Comparison of ENCODE assay signal across 2 cellular contexts in genomic region chr2:109680523-109681297, GRCh38.
TF ChIP-seq lines count a peak whose summit lies in the region.

No MANE protein-coding gene starts in this region.

TF ChIP-seq in A549, 52 proteins besides CTCF, POLR2A, EP300 and RAD21 (continued from another document):
- TF ChIP-seq HOXB13 (CRISPR knock-in tag; IDR thresholded peaks at IDR 0.05; ENCODE audit: low read depth) (no peak), ZNF302 (CRISPR knock-in tag; IDR thresholded peaks at IDR 0.05) (no peak)

TF ChIP-seq in HepG2, 621 proteins besides CTCF, POLR2A, EP300 and RAD21 (continues in another document):
- TF ChIP-seq, protein P1, sequence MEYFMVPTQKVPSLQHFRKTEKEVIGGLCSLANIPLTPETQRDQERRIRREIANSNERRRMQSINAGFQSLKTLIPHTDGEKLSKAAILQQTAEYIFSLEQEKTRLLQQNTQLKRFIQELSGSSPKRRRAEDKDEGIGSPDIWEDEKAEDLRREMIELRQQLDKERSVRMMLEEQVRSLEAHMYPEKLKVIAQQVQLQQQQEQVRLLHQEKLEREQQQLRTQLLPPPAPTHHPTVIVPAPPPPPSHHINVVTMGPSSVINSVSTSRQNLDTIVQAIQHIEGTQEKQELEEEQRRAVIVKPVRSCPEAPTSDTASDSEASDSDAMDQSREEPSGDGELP (IDR thresholded peaks at IDR 0.05; ENCODE audit: borderline replicate concordance, low read depth): peak; percentile 52; the same call in 1 of the 2 replicates
- TF ChIP-seq ASH2L (IDR thresholded peaks at IDR 0.05; ENCODE audit: insufficient read length, low read depth, low read length) (peak; percentile 49), RXRB (CRISPR knock-in tag; IDR thresholded peaks at IDR 0.05; ENCODE audit: borderline replicate concordance) (0 out of 2 replicates have a peak, but pooled peaks have one; percentile 8), ZBTB3 (CRISPR knock-in tag; IDR thresholded peaks at IDR 0.05; ENCODE audit: borderline replicate concordance, low read depth) (peak; percentile 55; the same call in 1 of the 2 replicates), MIXL1 (CRISPR knock-in tag; IDR thresholded peaks at IDR 0.05) (0 out of 2 replicates have a peak, but pooled peaks have one; percentile 29), ZNF317 (CRISPR knock-in tag; IDR thresholded peaks at IDR 0.05) (peak; percentile 51; the same call in 1 of the 2 replicates), KLF13 (CRISPR knock-in tag; IDR thresholded peaks at IDR 0.05) (no peak), NFE2 (CRISPR knock-in tag; IDR thresholded peaks at IDR 0.05) (no peak), PAXIP1 (CRISPR knock-in tag; conservative IDR thresholded peaks at IDR 0.05) (peak; percentile 65; the same call in 1 of the 2 replicates), ZNF614 (CRISPR knock-in tag; IDR thresholded peaks at IDR 0.05; ENCODE audit: borderline replicate concordance) (no peak), ZNF431 (CRISPR knock-in tag; IDR thresholded peaks at IDR 0.05; ENCODE audit: borderline replicate concordance, low read depth) (no peak), GATAD2A (CRISPR knock-in tag; IDR thresholded peaks at IDR 0.05) (peak; percentile 58; the same call in 1 of the 2 replicates), ARID5B (CRISPR knock-in tag; IDR thresholded peaks at IDR 0.05) (peak; percentile 44; the same call in 1 of the 2 replicates), FOXA3 (CRISPR knock-in tag; IDR thresholded peaks at IDR 0.05) (peak; percentile 70), DNMT3B (CRISPR knock-in tag; conservative IDR thresholded peaks at IDR 0.05) (no peak), TEAD3 (CRISPR knock-in tag; optimal IDR thresholded peaks at IDR 0.05; ENCODE audit: borderline replicate concordance) (peak; percentile 44), KDM4B (CRISPR knock-in tag; IDR thresholded peaks at IDR 0.05) (no peak), PCBP1 (IDR thresholded peaks at IDR 0.05; ENCODE audit: borderline replicate concordance, low read depth, low read length) (no peak), SALL1 (CRISPR knock-in tag; IDR thresholded peaks at IDR 0.05) (peak; percentile 51; the same call in 1 of the 2 replicates), HNRNPK (IDR thresholded peaks at IDR 0.05; ENCODE audit: low read depth, low read length, poor library complexity, severe bottlenecking) (no peak), NR2F6 (IDR thresholded peaks at IDR 0.05) (0 out of 2 replicates have a peak, but pooled peaks have one; percentile 24), NR2F6 (CRISPR knock-in tag; IDR thresholded peaks at IDR 0.05) (no peak; the same call in 1 of the 2 replicates), FOXO1 (CRISPR knock-in tag; IDR thresholded peaks at IDR 0.05) (peak; percentile 29; the same call in 1 of the 2 replicates), ZNF569 (CRISPR knock-in tag; IDR thresholded peaks at IDR 0.05; ENCODE audit: borderline replicate concordance) (no peak), RARA (CRISPR knock-in tag; IDR thresholded peaks at IDR 0.05) (peak; percentile 17; the same call in 1 of the 2 replicates), ZNF703 (CRISPR knock-in tag; IDR thresholded peaks at IDR 0.05; ENCODE audit: borderline replicate concordance) (0 out of 2 replicates have a peak, but pooled peaks have one; percentile 22), HOXA3 (CRISPR knock-in tag; IDR thresholded peaks at IDR 0.05) (peak; percentile 39; the same call in 1 of the 2 replicates), ZNF44 (CRISPR knock-in tag; IDR thresholded peaks at IDR 0.05) (0 out of 2 replicates have a peak, but pooled peaks have one; percentile 63), ZNF101 (CRISPR knock-in tag; IDR thresholded peaks at IDR 0.05; ENCODE audit: borderline replicate concordance, low read depth) (no peak), HDAC1 (CRISPR knock-in tag; IDR thresholded peaks at IDR 0.05) (peak; percentile 16; the same call in 1 of the 2 replicates), SOX5 (CRISPR knock-in tag; IDR thresholded peaks at IDR 0.05; ENCODE audit: borderline replicate concordance) (peak; percentile 32; the same call in 1 of the 2 replicates), MYNN (CRISPR knock-in tag; IDR thresholded peaks at IDR 0.05; ENCODE audit: low read depth) (no peak), MYC (CRISPR knock-in tag; IDR thresholded peaks at IDR 0.05; ENCODE audit: borderline replicate concordance) (no peak), SOX6 (IDR thresholded peaks at IDR 0.05) (no peak), SOX6 (CRISPR knock-in tag; IDR thresholded peaks at IDR 0.05) (peak; percentile 25; the same call in 1 of the 2 replicates), ZNF891 (CRISPR knock-in tag; IDR thresholded peaks at IDR 0.05) (no peak), ARHGAP35 (CRISPR knock-in tag; IDR thresholded peaks at IDR 0.05; ENCODE audit: borderline replicate concordance) (no peak), SAP130 (CRISPR knock-in tag; IDR thresholded peaks at IDR 0.05; ENCODE audit: low read depth) (peak; percentile 51), BCL6 (CRISPR knock-in tag; IDR thresholded peaks at IDR 0.05) (peak; percentile 52; the same call in 1 of the 2 replicates), NCOA2 (CRISPR knock-in tag; IDR thresholded peaks at IDR 0.05) (0 out of 2 replicates have a peak, but pooled peaks have one; percentile 27), FOXJ3 (CRISPR knock-in tag; IDR thresholded peaks at IDR 0.05; ENCODE audit: borderline replicate concordance) (no peak)
- TF ChIP-seq, protein P2, sequence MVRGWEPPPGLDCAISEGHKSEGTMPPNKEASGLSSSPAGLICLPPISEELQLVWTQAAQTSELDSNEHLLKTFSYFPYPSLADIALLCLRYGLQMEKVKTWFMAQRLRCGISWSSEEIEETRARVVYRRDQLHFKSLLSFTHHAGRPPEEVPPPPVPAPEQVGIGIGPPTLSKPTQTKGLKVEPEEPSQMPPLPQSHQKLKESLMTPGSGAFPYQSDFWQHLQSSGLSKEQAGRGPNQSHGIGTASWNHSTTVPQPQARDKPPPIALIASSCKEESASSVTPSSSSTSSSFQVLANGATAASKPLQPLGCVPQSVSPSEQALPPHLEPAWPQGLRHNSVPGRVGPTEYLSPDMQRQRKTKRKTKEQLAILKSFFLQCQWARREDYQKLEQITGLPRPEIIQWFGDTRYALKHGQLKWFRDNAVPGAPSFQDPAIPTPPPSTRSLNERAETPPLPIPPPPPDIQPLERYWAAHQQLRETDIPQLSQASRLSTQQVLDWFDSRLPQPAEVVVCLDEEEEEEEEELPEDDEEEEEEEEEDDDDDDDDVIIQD (CRISPR knock-in tag; IDR thresholded peaks at IDR 0.05; ENCODE audit: low read depth): peak; percentile 16; the same call in 1 of the 2 replicates
- TF ChIP-seq, protein P3, sequence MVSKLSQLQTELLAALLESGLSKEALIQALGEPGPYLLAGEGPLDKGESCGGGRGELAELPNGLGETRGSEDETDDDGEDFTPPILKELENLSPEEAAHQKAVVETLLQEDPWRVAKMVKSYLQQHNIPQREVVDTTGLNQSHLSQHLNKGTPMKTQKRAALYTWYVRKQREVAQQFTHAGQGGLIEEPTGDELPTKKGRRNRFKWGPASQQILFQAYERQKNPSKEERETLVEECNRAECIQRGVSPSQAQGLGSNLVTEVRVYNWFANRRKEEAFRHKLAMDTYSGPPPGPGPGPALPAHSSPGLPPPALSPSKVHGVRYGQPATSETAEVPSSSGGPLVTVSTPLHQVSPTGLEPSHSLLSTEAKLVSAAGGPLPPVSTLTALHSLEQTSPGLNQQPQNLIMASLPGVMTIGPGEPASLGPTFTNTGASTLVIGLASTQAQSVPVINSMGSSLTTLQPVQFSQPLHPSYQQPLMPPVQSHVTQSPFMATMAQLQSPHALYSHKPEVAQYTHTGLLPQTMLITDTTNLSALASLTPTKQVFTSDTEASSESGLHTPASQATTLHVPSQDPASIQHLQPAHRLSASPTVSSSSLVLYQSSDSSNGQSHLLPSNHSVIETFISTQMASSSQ (IDR thresholded peaks at IDR 0.05; ENCODE audit: low read depth): peak; percentile 79
- TF ChIP-seq, protein P3 (CRISPR knock-in tag; IDR thresholded peaks at IDR 0.05; ENCODE audit: borderline replicate concordance): peak; percentile 85; the same call in 1 of the 2 replicates
- TF ChIP-seq, protein P4, sequence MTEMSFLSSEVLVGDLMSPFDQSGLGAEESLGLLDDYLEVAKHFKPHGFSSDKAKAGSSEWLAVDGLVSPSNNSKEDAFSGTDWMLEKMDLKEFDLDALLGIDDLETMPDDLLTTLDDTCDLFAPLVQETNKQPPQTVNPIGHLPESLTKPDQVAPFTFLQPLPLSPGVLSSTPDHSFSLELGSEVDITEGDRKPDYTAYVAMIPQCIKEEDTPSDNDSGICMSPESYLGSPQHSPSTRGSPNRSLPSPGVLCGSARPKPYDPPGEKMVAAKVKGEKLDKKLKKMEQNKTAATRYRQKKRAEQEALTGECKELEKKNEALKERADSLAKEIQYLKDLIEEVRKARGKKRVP (CRISPR knock-in tag; IDR thresholded peaks at IDR 0.05): no peak
- TF ChIP-seq, protein P5, sequence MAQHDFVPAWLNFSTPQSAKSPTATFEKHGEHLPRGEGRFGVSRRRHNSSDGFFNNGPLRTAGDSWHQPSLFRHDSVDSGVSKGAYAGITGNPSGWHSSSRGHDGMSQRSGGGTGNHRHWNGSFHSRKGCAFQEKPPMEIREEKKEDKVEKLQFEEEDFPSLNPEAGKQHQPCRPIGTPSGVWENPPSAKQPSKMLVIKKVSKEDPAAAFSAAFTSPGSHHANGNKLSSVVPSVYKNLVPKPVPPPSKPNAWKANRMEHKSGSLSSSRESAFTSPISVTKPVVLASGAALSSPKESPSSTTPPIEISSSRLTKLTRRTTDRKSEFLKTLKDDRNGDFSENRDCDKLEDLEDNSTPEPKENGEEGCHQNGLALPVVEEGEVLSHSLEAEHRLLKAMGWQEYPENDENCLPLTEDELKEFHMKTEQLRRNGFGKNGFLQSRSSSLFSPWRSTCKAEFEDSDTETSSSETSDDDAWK (CRISPR knock-in tag; IDR thresholded peaks at IDR 0.05): no peak
- TF ChIP-seq, protein P6, sequence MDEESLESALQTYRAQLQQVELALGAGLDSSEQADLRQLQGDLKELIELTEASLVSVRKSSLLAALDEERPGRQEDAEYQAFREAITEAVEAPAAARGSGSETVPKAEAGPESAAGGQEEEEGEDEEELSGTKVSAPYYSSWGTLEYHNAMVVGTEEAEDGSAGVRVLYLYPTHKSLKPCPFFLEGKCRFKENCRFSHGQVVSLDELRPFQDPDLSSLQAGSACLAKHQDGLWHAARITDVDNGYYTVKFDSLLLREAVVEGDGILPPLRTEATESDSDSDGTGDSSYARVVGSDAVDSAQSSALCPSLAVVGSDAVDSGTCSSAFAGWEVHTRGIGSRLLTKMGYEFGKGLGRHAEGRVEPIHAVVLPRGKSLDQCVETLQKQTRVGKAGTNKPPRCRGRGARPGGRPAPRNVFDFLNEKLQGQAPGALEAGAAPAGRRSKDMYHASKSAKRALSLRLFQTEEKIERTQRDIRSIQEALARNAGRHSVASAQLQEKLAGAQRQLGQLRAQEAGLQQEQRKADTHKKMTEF (CRISPR knock-in tag; IDR thresholded peaks at IDR 0.05): peak; percentile 46; the same call in 1 of the 2 replicates
